ENCODE assay signal across 1 cellular context in the genomic region with DNA sequence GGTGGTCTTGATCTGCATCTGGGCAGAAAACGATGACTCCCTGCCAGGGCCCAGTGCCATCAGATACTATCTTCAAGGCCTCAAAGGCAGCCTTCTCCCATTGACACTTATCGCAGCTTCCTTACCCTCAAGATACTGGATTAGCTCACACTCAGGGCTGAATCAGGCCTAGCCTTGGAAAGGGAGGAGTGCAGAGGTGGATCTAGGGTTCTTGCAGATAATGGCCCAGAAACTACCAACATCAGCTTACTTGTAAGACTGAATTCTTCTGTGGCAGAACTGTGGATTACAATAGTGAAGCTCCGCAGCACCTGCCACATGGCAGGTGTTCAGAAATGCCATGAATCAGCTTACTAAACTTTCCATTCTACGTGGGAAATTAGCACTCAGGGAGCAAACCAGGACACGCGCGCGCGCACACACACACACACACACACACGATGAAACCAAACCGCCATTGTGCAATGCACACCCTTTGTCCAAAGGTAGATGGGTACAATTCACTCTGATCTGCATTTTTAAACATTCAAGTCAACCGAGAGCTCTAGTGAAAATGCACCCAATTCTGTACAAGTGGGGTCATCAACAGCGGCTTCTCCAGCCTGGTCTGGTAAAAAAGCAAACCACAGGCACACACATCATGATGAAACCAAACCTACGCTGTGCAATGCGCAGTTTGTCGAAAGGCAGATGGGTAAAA.
A peak's percentile ranks its signal among the peaks of the same experiment; 100 is the strongest.
TF ChIP-seq lines count a peak whose summit lies in the region.

No MANE protein-coding gene starts in this region.

TF ChIP-seq in HepG2, 621 proteins besides CTCF, POLR2A, EP300 and RAD21 (continued from another document and continues in another):
- TF ChIP-seq, protein P1, sequence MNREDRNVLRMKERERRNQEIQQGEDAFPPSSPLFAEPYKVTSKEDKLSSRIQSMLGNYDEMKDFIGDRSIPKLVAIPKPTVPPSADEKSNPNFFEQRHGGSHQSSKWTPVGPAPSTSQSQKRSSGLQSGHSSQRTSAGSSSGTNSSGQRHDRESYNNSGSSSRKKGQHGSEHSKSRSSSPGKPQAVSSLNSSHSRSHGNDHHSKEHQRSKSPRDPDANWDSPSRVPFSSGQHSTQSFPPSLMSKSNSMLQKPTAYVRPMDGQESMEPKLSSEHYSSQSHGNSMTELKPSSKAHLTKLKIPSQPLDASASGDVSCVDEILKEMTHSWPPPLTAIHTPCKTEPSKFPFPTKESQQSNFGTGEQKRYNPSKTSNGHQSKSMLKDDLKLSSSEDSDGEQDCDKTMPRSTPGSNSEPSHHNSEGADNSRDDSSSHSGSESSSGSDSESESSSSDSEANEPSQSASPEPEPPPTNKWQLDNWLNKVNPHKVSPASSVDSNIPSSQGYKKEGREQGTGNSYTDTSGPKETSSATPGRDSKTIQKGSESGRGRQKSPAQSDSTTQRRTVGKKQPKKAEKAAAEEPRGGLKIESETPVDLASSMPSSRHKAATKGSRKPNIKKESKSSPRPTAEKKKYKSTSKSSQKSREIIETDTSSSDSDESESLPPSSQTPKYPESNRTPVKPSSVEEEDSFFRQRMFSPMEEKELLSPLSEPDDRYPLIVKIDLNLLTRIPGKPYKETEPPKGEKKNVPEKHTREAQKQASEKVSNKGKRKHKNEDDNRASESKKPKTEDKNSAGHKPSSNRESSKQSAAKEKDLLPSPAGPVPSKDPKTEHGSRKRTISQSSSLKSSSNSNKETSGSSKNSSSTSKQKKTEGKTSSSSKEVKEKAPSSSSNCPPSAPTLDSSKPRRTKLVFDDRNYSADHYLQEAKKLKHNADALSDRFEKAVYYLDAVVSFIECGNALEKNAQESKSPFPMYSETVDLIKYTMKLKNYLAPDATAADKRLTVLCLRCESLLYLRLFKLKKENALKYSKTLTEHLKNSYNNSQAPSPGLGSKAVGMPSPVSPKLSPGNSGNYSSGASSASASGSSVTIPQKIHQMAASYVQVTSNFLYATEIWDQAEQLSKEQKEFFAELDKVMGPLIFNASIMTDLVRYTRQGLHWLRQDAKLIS (CRISPR knock-in tag; IDR thresholded peaks at IDR 0.05): no peak
- TF ChIP-seq, protein P2, sequence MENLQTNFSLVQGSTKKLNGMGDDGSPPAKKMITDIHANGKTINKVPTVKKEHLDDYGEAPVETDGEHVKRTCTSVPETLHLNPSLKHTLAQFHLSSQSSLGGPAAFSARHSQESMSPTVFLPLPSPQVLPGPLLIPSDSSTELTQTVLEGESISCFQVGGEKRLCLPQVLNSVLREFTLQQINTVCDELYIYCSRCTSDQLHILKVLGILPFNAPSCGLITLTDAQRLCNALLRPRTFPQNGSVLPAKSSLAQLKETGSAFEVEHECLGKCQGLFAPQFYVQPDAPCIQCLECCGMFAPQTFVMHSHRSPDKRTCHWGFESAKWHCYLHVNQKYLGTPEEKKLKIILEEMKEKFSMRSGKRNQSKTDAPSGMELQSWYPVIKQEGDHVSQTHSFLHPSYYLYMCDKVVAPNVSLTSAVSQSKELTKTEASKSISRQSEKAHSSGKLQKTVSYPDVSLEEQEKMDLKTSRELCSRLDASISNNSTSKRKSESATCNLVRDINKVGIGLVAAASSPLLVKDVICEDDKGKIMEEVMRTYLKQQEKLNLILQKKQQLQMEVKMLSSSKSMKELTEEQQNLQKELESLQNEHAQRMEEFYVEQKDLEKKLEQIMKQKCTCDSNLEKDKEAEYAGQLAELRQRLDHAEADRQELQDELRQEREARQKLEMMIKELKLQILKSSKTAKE (CRISPR knock-in tag; IDR thresholded peaks at IDR 0.05; ENCODE audit: borderline replicate concordance): no peak
- TF ChIP-seq, protein P3, sequence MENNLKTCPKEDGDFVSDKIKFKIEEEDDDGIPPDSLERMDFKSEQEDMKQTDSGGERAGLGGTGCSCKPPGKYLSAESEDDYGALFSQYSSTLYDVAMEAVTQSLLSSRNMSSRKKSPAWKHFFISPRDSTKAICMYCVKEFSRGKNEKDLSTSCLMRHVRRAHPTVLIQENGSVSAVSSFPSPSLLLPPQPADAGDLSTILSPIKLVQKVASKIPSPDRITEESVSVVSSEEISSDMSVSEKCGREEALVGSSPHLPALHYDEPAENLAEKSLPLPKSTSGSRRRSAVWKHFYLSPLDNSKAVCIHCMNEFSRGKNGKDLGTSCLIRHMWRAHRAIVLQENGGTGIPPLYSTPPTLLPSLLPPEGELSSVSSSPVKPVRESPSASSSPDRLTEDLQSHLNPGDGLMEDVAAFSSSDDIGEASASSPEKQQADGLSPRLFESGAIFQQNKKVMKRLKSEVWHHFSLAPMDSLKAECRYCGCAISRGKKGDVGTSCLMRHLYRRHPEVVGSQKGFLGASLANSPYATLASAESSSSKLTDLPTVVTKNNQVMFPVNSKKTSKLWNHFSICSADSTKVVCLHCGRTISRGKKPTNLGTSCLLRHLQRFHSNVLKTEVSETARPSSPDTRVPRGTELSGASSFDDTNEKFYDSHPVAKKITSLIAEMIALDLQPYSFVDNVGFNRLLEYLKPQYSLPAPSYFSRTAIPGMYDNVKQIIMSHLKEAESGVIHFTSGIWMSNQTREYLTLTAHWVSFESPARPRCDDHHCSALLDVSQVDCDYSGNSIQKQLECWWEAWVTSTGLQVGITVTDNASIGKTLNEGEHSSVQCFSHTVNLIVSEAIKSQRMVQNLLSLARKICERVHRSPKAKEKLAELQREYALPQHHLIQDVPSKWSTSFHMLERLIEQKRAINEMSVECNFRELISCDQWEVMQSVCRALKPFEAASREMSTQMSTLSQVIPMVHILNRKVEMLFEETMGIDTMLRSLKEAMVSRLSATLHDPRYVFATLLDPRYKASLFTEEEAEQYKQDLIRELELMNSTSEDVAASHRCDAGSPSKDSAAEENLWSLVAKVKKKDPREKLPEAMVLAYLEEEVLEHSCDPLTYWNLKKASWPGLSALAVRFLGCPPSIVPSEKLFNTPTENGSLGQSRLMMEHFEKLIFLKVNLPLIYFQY (CRISPR knock-in tag; IDR thresholded peaks at IDR 0.05; ENCODE audit: borderline replicate concordance): no peak
- TF ChIP-seq CC2D1A (CRISPR knock-in tag; IDR thresholded peaks at IDR 0.05): no peak
- no peak for TF ChIP-seq ETV5 (CRISPR knock-in tag; IDR thresholded peaks at IDR 0.05; ENCODE audit: borderline replicate concordance)
- TF ChIP-seq ATF1 (CRISPR knock-in tag; IDR thresholded peaks at IDR 0.05): no peak
- no peak for TF ChIP-seq MED8 (CRISPR knock-in tag; IDR thresholded peaks at IDR 0.05; ENCODE audit: insufficient replicate concordance)
- TF ChIP-seq NFKBIZ (CRISPR knock-in tag; IDR thresholded peaks at IDR 0.05): no peak
- no peak for TF ChIP-seq CENPX (CRISPR knock-in tag; IDR thresholded peaks at IDR 0.05)
- TF ChIP-seq ZFP36 (IDR thresholded peaks at IDR 0.05; ENCODE audit: borderline replicate concordance, low read depth, low read length, partially characterized antibody): no peak
- TF ChIP-seq NFE2 (CRISPR knock-in tag; IDR thresholded peaks at IDR 0.05): no peak
- peak; percentile 3; the same call in 1 of the 2 replicates for TF ChIP-seq KMT2A (CRISPR knock-in tag; IDR thresholded peaks at IDR 0.05)
- no peak for TF ChIP-seq ZNF619 (CRISPR knock-in tag; IDR thresholded peaks at IDR 0.05)
- no peak for TF ChIP-seq NFATC3 (CRISPR knock-in tag; IDR thresholded peaks at IDR 0.05)
- TF ChIP-seq, protein P4, sequence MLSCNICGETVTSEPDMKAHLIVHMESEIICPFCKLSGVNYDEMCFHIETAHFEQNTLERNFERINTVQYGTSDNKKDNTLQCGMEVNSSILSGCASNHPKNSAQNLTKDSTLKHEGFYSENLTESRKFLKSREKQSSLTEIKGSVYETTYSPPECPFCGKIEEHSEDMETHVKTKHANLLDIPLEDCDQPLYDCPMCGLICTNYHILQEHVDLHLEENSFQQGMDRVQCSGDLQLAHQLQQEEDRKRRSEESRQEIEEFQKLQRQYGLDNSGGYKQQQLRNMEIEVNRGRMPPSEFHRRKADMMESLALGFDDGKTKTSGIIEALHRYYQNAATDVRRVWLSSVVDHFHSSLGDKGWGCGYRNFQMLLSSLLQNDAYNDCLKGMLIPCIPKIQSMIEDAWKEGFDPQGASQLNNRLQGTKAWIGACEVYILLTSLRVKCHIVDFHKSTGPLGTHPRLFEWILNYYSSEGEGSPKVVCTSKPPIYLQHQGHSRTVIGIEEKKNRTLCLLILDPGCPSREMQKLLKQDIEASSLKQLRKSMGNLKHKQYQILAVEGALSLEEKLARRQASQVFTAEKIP (CRISPR knock-in tag; IDR thresholded peaks at IDR 0.05; ENCODE audit: borderline replicate concordance): no peak
- no peak for TF ChIP-seq PHF8 (CRISPR knock-in tag; IDR thresholded peaks at IDR 0.05)
- no peak for TF ChIP-seq ZNF17 (CRISPR knock-in tag; IDR thresholded peaks at IDR 0.05)
- TF ChIP-seq ZNF207 (IDR thresholded peaks at IDR 0.05; ENCODE audit: borderline replicate concordance): no peak
- TF ChIP-seq RARA (CRISPR knock-in tag; IDR thresholded peaks at IDR 0.05): 0 out of 2 replicates have a peak, but pooled peaks have one; percentile 9
- TF ChIP-seq RBAK (CRISPR knock-in tag; IDR thresholded peaks at IDR 0.05): no peak
- peak; percentile 45; the same call in 1 of the 2 replicates for TF ChIP-seq TARDBP (CRISPR knock-in tag; IDR thresholded peaks at IDR 0.05)
- TF ChIP-seq, protein P5, sequence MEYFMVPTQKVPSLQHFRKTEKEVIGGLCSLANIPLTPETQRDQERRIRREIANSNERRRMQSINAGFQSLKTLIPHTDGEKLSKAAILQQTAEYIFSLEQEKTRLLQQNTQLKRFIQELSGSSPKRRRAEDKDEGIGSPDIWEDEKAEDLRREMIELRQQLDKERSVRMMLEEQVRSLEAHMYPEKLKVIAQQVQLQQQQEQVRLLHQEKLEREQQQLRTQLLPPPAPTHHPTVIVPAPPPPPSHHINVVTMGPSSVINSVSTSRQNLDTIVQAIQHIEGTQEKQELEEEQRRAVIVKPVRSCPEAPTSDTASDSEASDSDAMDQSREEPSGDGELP (IDR thresholded peaks at IDR 0.05; ENCODE audit: borderline replicate concordance, low read depth): no peak
- TF ChIP-seq TCF12 (IDR thresholded peaks at IDR 0.05): no peak
- TF ChIP-seq TCF12 (CRISPR knock-in tag; IDR thresholded peaks at IDR 0.05): no peak
- TF ChIP-seq ZNF326 (CRISPR knock-in tag; IDR thresholded peaks at IDR 0.05; ENCODE audit: borderline replicate concordance): no peak
- TF ChIP-seq KLF6 (CRISPR knock-in tag; IDR thresholded peaks at IDR 0.05): no peak
- TF ChIP-seq ZNF282 (IDR thresholded peaks at IDR 0.05; ENCODE audit: partially characterized antibody): no peak
- no peak for TF ChIP-seq SMARCE1 (IDR thresholded peaks at IDR 0.05; ENCODE audit: borderline replicate concordance)
- TF ChIP-seq BCL6 (CRISPR knock-in tag; IDR thresholded peaks at IDR 0.05): no peak
- no peak for TF ChIP-seq ZFYVE20 (CRISPR knock-in tag; IDR thresholded peaks at IDR 0.05; ENCODE audit: borderline replicate concordance, low read depth)
- TF ChIP-seq, protein P6, sequence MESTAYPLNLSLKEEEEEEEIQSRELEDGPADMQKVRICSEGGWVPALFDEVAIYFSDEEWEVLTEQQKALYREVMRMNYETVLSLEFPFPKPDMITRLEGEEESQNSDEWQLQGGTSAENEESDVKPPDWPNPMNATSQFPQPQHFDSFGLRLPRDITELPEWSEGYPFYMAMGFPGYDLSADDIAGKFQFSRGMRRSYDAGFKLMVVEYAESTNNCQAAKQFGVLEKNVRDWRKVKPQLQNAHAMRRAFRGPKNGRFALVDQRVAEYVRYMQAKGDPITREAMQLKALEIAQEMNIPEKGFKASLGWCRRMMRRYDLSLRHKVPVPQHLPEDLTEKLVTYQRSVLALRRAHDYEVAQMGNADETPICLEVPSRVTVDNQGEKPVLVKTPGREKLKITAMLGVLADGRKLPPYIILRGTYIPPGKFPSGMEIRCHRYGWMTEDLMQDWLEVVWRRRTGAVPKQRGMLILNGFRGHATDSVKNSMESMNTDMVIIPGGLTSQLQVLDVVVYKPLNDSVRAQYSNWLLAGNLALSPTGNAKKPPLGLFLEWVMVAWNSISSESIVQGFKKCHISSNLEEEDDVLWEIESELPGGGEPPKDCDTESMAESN (CRISPR knock-in tag; conservative IDR thresholded peaks at IDR 0.05): no peak
- TF ChIP-seq, protein P7, sequence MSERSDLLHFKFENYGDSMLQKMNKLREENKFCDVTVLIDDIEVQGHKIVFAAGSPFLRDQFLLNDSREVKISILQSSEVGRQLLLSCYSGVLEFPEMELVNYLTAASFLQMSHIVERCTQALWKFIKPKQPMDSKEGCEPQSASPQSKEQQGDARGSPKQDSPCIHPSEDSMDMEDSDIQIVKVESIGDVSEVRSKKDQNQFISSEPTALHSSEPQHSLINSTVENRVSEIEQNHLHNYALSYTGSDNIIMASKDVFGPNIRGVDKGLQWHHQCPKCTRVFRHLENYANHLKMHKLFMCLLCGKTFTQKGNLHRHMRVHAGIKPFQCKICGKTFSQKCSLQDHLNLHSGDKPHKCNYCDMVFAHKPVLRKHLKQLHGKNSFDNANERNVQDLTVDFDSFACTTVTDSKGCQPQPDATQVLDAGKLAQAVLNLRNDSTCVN (CRISPR knock-in tag; IDR thresholded peaks at IDR 0.05; ENCODE audit: borderline replicate concordance): no peak
- TF ChIP-seq ZC3H4 (CRISPR knock-in tag; IDR thresholded peaks at IDR 0.05; ENCODE audit: borderline replicate concordance): no peak
- no peak for TF ChIP-seq CBX2 (IDR thresholded peaks at IDR 0.05; ENCODE audit: low read depth, low read length)
- TF ChIP-seq CBX2 (CRISPR knock-in tag; IDR thresholded peaks at IDR 0.05; ENCODE audit: low read depth): no peak
- TF ChIP-seq CEBPG (CRISPR knock-in tag; IDR thresholded peaks at IDR 0.05): peak; percentile 80
- TF ChIP-seq, protein P8, sequence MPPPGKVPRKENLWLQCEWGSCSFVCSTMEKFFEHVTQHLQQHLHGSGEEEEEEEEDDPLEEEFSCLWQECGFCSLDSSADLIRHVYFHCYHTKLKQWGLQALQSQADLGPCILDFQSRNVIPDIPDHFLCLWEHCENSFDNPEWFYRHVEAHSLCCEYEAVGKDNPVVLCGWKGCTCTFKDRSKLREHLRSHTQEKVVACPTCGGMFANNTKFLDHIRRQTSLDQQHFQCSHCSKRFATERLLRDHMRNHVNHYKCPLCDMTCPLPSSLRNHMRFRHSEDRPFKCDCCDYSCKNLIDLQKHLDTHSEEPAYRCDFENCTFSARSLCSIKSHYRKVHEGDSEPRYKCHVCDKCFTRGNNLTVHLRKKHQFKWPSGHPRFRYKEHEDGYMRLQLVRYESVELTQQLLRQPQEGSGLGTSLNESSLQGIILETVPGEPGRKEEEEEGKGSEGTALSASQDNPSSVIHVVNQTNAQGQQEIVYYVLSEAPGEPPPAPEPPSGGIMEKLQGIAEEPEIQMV (CRISPR knock-in tag; IDR thresholded peaks at IDR 0.05; ENCODE audit: low read depth): no peak
- TF ChIP-seq, protein P9, sequence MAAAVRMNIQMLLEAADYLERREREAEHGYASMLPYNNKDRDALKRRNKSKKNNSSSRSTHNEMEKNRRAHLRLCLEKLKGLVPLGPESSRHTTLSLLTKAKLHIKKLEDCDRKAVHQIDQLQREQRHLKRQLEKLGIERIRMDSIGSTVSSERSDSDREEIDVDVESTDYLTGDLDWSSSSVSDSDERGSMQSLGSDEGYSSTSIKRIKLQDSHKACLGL (CRISPR knock-in tag; IDR thresholded peaks at IDR 0.05): no peak
